ENCODE assay signal across 23 cellular contexts in genomic region chr9:137882506-137882821, GRCh38. TPM values are rescaled to one million over a fixed set of nuclear protein-coding genes. Genes with fewer than 3 reads are reported as not detected.
DNase-seq lines count a peak whose midpoint lies in the region; ATAC-seq and TF ChIP-seq lines count a peak whose summit lies in the region.
"Had no signal": no experiment of that assay in that cellular context is flagged by ENCODE, and none has a peak within 500 bp of the region (broad histone marks: within the 10 kb centered on the region; RNA-seq: fewer than 3 reads in every experiment).

No MANE protein-coding gene starts in this region.

- H3K4me1 Mint-ChIP-seq in nephron progenitor cell: no peaks in the 10 kb centered on the region
- H3K4me1 Mint-ChIP-seq: CD14-positive monocyte; CD8-positive, alpha-beta memory T cell had no signal

- DNase-seq in GM03348 (ENCODE audit: low spot score): peak; percentile 4
- peak; percentile 13 for DNase-seq in lower lobe of right lung
- DNase-seq in stimulated activated naive CD4-positive, alpha-beta T cell (lab: John Stamatoyannopoulos, UW): no peak
- no peak for DNase-seq in nephron progenitor cell
- no peak for DNase-seq in effector CD8-positive, alpha-beta T cell (lab: John Stamatoyannopoulos, UW)
- DNase-seq: 8988T; ACHN; BE2C; C1 segment of cervical spinal cord; CD4-positive, alpha-beta memory T cell; CD4-positive, CD25-positive, alpha-beta regulatory T cell; CD8-positive, alpha-beta memory T cell; COR-L47; DMS 273 treated with DMSO at 0.1 percent for 48 hours; DMS153; DMS53; DMS79; DND-41; EL; GDM1 had no signal

- no peaks in the 10 kb centered on the region for H3K27me3 Mint-ChIP-seq in nephron progenitor cell (ENCODE audit: low read depth, poor library complexity)

- peaks cover 65% of the 10 kb centered on the region for H3K79me2 ChIP-seq in OCI-LY3 (ENCODE audit: low read length)

- intact Hi-C loops in lower lobe of right lung (cut with DNase I): no loop called here

- H3K9me3 ChIP-seq in OCI-LY3 (ENCODE audit: insufficient read depth, low read length) (no peaks in the 10 kb centered on the region), lower lobe of right lung (no peaks in the 10 kb centered on the region)
- H3K9me3 ChIP-seq: BE2C had no signal

- no peak overlapping the region for H3K27ac Mint-ChIP-seq in nephron progenitor cell
- H3K27ac Mint-ChIP-seq: CD14-positive monocyte; CD4-positive, alpha-beta memory T cell; CD4-positive, CD25-positive, alpha-beta regulatory T cell; CD8-positive, alpha-beta memory T cell had no signal

- H2AFZ ChIP-seq in OCI-LY3 (ENCODE audit: low read depth, low read length): no peak overlapping the region

- TF ChIP-seq CTCF in OCI-LY3 (IDR thresholded peaks at IDR 0.05; ENCODE audit: low read depth, low read length) (no peak), lower lobe of right lung (IDR thresholded peaks at IDR 0.05) (no peak), nephron progenitor cell (IDR thresholded peaks at IDR 0.05) (no peak)

- ATAC-seq in lower lobe of right lung: no peak

- H3K9ac ChIP-seq in OCI-LY3 (ENCODE audit: low read length): no peak overlapping the region
- H3K9ac ChIP-seq: BLaER1 had no signal

- peak overlapping the region; percentile 87 for H3K4me2 ChIP-seq in OCI-LY3 (ENCODE audit: low read length)
- H3K4me2 ChIP-seq: BLaER1 had no signal

- H3K27me3 ChIP-seq in OCI-LY3 (ENCODE audit: low read depth, low read length) (no peaks in the 10 kb centered on the region), lower lobe of right lung (ENCODE audit: low read depth) (peaks cover 32% of the 10 kb centered on the region)
- H3K27me3 ChIP-seq: BLaER1 had no signal

- peak overlapping the region; percentile 97 for H3K4me3 ChIP-seq in OCI-LY3 (ENCODE audit: low read length)
- H3K4me3 ChIP-seq in lower lobe of right lung: no peak overlapping the region
- H3K4me3 ChIP-seq: BLaER1 had no signal

- H3K27ac ChIP-seq in OCI-LY3 (ENCODE audit: low read length) (peak overlapping the region; percentile 62), lower lobe of right lung (no peak overlapping the region)
- H3K27ac ChIP-seq: BLaER1 had no signal

- H3K4me3 Mint-ChIP-seq in nephron progenitor cell: no peak overlapping the region
- H3K4me3 Mint-ChIP-seq: CD14-positive monocyte; CD4-positive, alpha-beta memory T cell; CD4-positive, CD25-positive, alpha-beta regulatory T cell; CD8-positive, alpha-beta memory T cell had no signal

- peaks cover 58% of the 10 kb centered on the region for H4K20me1 ChIP-seq in OCI-LY3 (ENCODE audit: insufficient read depth, low read length)
- H4K20me1 ChIP-seq: BLaER1 had no signal

- no peaks in the 10 kb centered on the region for H3K36me3 Mint-ChIP-seq in nephron progenitor cell (ENCODE audit: low read depth)
- H3K36me3 Mint-ChIP-seq: CD14-positive monocyte; CD4-positive, alpha-beta memory T cell; CD4-positive, CD25-positive, alpha-beta regulatory T cell; CD8-positive, alpha-beta memory T cell had no signal

- no peaks in the 10 kb centered on the region for H3K9me3 Mint-ChIP-seq in nephron progenitor cell
- H3K9me3 Mint-ChIP-seq: CD4-positive, alpha-beta memory T cell; CD8-positive, alpha-beta memory T cell had no signal

- peaks cover 44% of the 10 kb centered on the region for H3K36me3 ChIP-seq in OCI-LY3 (replicated peaks; ENCODE audit: low read depth, low read length)
- no peaks in the 10 kb centered on the region for H3K36me3 ChIP-seq in lower lobe of right lung
- H3K36me3 ChIP-seq: BE2C, BLaER1 had no signal

- H3K4me1 ChIP-seq in OCI-LY3 (ENCODE audit: low read length) (peaks cover 27% of the 10 kb centered on the region), lower lobe of right lung (no peaks in the 10 kb centered on the region)
- H3K4me1 ChIP-seq: BE2C had no signal

RNA-seq across cellular contexts. Expression of gene CACNA1B, which starts 4.9 kb away (rescaled TPM):
- total RNA-seq in lower lobe of right lung: 0.06 TPM
- total RNA-seq: CD4-positive, alpha-beta memory T cell; CD4-positive, CD25-positive, alpha-beta regulatory T cell; CD8-positive, alpha-beta memory T cell had no signal

Comparison
In these comparisons a context has a peak if more than half of its experiments do, and no peak if none do; other contexts are left out.
1. DNase-seq: peak in GM03348 (single experiment) and lower lobe of right lung (single experiment); none in stimulated activated naive CD4-positive, alpha-beta T cell (0 of 6), nephron progenitor cell (single experiment) and effector CD8-positive, alpha-beta T cell (single experiment).